ENCODE assay signal across 14 cellular contexts in genomic region chr2:156182132-156182531, GRCh38.
DNase-seq lines count a peak whose midpoint lies in the region; ATAC-seq and TF ChIP-seq lines count a peak whose summit lies in the region.
"Had no signal": no experiment of that assay in that cellular context is flagged by ENCODE, and none has a peak within 500 bp of the region (broad histone marks: within the 10 kb centered on the region; RNA-seq: fewer than 3 reads in every experiment).

No MANE protein-coding gene starts in this region.

- ATAC-seq in GM19397 (IDR thresholded peaks at IDR 0.05; ENCODE audit: unreplicated experiment), result no peak
- no peak for ATAC-seq in HG03520 (IDR thresholded peaks at IDR 0.05; ENCODE audit: unreplicated experiment)
- ATAC-seq in GM18907 (IDR thresholded peaks at IDR 0.05; ENCODE audit: unreplicated experiment), result no peak

- CTCF ChIA-PET in mammary epithelial cell (lab: Charles Lee; ENCODE audit: low non-redundant PET), result no interaction called here

- peak overlapping the region; percentile 83 for H2AFZ ChIP-seq in mammary epithelial cell (ENCODE audit: low read depth, low read length)

- H3K27me3 ChIP-seq in mammary epithelial cell (ENCODE audit: insufficient read depth, low read length) (no peaks in the 10 kb centered on the region), mucosa of rectum (ENCODE audit: control insufficient read depth in 2 of 2, insufficient read depth in 2 of 2, low read length in 2 of 2) (no peaks in the 10 kb centered on the region), endodermal cell (ENCODE audit: control insufficient read depth, insufficient read depth, low read length, poor library complexity, severe bottlenecking) (no peaks in the 10 kb centered on the region)
- H3K27me3 ChIP-seq: SJCRH30 had no signal

- H4K20me1 ChIP-seq in mammary epithelial cell (ENCODE audit: insufficient read depth, low read length), result no peaks in the 10 kb centered on the region

- dilution Hi-C loops in mammary epithelial cell (cut with HindIII; ENCODE audit: low sequenced_read_pairs), result no loop called here

- H3K36me3 Mint-ChIP-seq in endodermal cell (ENCODE audit: low read depth), result no peaks in the 10 kb centered on the region
- H3K36me3 Mint-ChIP-seq: activated naive CD8-positive, alpha-beta T cell had no signal

- H3K9me3 Mint-ChIP-seq in endodermal cell, result no peaks in the 10 kb centered on the region

- H3K27me3 Mint-ChIP-seq in endodermal cell (ENCODE audit: insufficient read depth), result no peaks in the 10 kb centered on the region

- peak overlapping the region; percentile 63 for H3K27ac ChIP-seq in mammary epithelial cell (ENCODE audit: insufficient read depth, low read depth, low read length)
- H3K27ac ChIP-seq in mucosa of rectum (ENCODE audit: low read depth in 2 of 2, low read length in 2 of 2), result peak overlapping the region; percentile 90 to 95
- H3K27ac ChIP-seq in endodermal cell (ENCODE audit: low read depth, low read length), result no peak overlapping the region
- H3K27ac ChIP-seq: SJCRH30 had no signal

- H3K36me3 ChIP-seq in mammary epithelial cell (ENCODE audit: insufficient read depth, low read length), result no peaks in the 10 kb centered on the region
- H3K36me3 ChIP-seq in mucosa of rectum (ENCODE audit: control insufficient read depth in 2 of 2, insufficient read depth in 2 of 2, low read length in 2 of 2), result no peaks in the 10 kb centered on the region
- no peaks in the 10 kb centered on the region for H3K36me3 ChIP-seq in endodermal cell (ENCODE audit: control insufficient read depth, insufficient read depth, low read length)
- H3K36me3 ChIP-seq: SJCRH30 had no signal

- H3K9ac ChIP-seq in mammary epithelial cell (ENCODE audit: insufficient read depth, low read length) (peak overlapping the region; percentile 28), mucosa of rectum (ENCODE audit: low read depth in 1 of 2, low read length in 2 of 2) (peak overlapping the region; percentile 44 to 53), endodermal cell (ENCODE audit: extremely low read depth, low read length, poor library complexity, severe bottlenecking) (no peak overlapping the region)

- peak overlapping the region; percentile 58 for H3K4me2 ChIP-seq in mammary epithelial cell (ENCODE audit: insufficient read depth, low read depth, low read length)

- no peak overlapping the region for H3K27ac Mint-ChIP-seq in endodermal cell
- H3K27ac Mint-ChIP-seq: activated naive CD8-positive, alpha-beta T cell; B cell had no signal

- peaks cover 11% of the 10 kb centered on the region for H3K4me1 Mint-ChIP-seq in endodermal cell
- H3K4me1 Mint-ChIP-seq: B cell had no signal

- H3K4me3 ChIP-seq in mammary epithelial cell (replicated peaks in 1 of 3; ENCODE audit: insufficient read depth in 1 of 3, low read depth in 2 of 3, low read length in 3 of 3) (no peak overlapping the region), mucosa of rectum (ENCODE audit: low read length in 2 of 2) (peak overlapping the region in 1 of 2 donors; percentile 17), endodermal cell (ENCODE audit: low read length) (no peak overlapping the region)
- H3K4me3 ChIP-seq: SJCRH30 had no signal

- intact Hi-C loops in mammary epithelial cell (cut with micrococcal nuclease), result loop anchor here (2.0 kb wide), 1 partner anchor 67 kb away; no protein-coding TSS in a partner anchor

- BruUV-seq in mammary epithelial cell (replicated peaks; lab: Mats Ljungman, UMichigan), result no TSS peak

- in situ Hi-C loops in mammary epithelial cell (cut with MboI; ENCODE audit: low sequenced_read_pairs in 2 of 2), result no loop called here

- 0% methylated on average over 2 of the region's 2 CpGs for WGBS in mammary epithelial cell (ENCODE audit: low coverage, missing lambda C conversion rate)
- 100% methylated on average over 2 of the region's 2 CpGs; no CpG with 5 or more reads in 1 of the 2 experiments for WGBS in endodermal cell (ENCODE audit: insufficient coverage in 1 of 2, insufficient read length in 1 of 2), 2 experiments

- DNase-seq in DMS79 (lab: John Stamatoyannopoulos, UW), result peak; percentile 55
- peak; percentile 50 for DNase-seq in NCI-H2196 treated with DMSO at 0.1 percent for 48 hours (lab: John Stamatoyannopoulos, UW; ENCODE audit: unreplicated experiment)
- peak; percentile 96 for DNase-seq in mammary epithelial cell
- DNase-seq in endodermal cell, result no peak
- DNase-seq: activated CD4-positive, alpha-beta T cell treated with anti-CD3 and anti-CD28 coated beads, Interleukin-2, amount 50 U/mL, for 1 hour; NCI-H1105; SJCRH30; stimulated activated CD4-positive, alpha-beta T cell treated with anti-CD3 and anti-CD28 coated beads, Interleukin-1b, Interleukin-23, amount 100 ng/mL, for 48 hours had no signal

- TF ChIP-seq CTCF in mammary epithelial cell (conservative IDR thresholded peaks at IDR 0.05 in 1 of 2, IDR thresholded peaks at IDR 0.05 in 1 of 2; ENCODE audit: extremely low read depth in 1 of 2, insufficient read depth in 1 of 2, low read depth in 1 of 2, low read length in 2 of 2) (no peak), endodermal cell (conservative IDR thresholded peaks at IDR 0.05) (no peak)

- H3K4me3 Mint-ChIP-seq in endodermal cell, result no peak overlapping the region
- H3K4me3 Mint-ChIP-seq: activated naive CD8-positive, alpha-beta T cell; B cell had no signal

- H3K4me1 ChIP-seq in mammary epithelial cell (ENCODE audit: insufficient read depth, low read length), result peaks cover 16% of the 10 kb centered on the region
- peaks cover 8 to 14% of the 10 kb centered on the region in 2 donors for H3K4me1 ChIP-seq in mucosa of rectum (ENCODE audit: control insufficient read depth in 2 of 2, insufficient read depth in 2 of 2, low read length in 2 of 2)
- H3K4me1 ChIP-seq in endodermal cell (ENCODE audit: control insufficient read depth, insufficient read depth, low read length), result no peaks in the 10 kb centered on the region
- H3K4me1 ChIP-seq: SJCRH30 had no signal

- H3K79me2 ChIP-seq in mammary epithelial cell (ENCODE audit: insufficient read depth, low read length), result no peaks in the 10 kb centered on the region

- H3K9me3 ChIP-seq in mammary epithelial cell (replicated peaks; ENCODE audit: insufficient read depth, low read length) (no peaks in the 10 kb centered on the region), mucosa of rectum (ENCODE audit: control insufficient read depth in 2 of 2, low read length in 2 of 2) (no peaks in the 10 kb centered on the region), endodermal cell (ENCODE audit: control insufficient read depth, low read length) (no peaks in the 10 kb centered on the region)
- H3K9me3 ChIP-seq: SJCRH30 had no signal
